In the genomic region with DNA sequence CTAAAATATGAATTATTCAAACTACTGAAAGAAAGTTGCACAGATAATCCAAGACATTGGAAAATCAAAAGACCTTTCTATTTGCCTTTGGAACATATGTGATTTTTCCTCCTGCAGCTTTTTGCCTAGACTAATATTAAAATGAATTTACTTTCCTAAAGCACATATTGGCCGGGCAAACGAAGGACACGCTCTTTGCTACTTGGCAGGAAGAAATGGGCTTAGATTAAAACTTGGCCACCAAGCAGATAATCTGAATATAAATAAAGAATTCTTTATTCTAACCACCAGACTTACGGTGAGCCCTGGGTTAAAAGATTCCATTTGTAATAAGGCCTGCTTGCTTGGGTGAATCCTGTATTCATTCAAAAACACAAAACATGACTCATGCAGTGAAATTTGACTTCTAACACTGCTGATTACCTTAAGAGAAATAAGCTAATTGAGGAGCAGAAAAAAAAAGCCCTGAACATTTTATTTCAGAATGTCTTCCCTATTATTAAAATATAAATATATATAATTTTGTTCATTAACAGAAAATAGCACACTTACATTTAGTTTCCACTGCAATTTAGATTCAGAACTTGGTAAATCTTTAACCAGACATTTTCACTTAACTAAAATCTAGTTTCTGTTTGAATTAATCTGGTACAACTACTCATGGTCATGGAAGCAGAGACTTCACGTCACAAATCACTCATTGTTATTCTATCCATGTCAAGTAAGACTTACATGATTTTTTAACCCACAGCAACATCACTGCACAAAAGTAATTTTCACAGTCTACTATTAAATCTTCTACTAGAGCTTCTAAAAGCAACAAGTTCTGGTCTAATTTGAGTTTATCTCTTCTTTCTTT, we compare ENCODE assay signal across 1 cellular context.
TF ChIP-seq lines count a peak whose summit lies in the region.

No MANE protein-coding gene starts in this region.

TF ChIP-seq in GM23338, 12 proteins besides CTCF, POLR2A, EP300 and RAD21 (continued from another document):
- TF ChIP-seq, protein P1, sequence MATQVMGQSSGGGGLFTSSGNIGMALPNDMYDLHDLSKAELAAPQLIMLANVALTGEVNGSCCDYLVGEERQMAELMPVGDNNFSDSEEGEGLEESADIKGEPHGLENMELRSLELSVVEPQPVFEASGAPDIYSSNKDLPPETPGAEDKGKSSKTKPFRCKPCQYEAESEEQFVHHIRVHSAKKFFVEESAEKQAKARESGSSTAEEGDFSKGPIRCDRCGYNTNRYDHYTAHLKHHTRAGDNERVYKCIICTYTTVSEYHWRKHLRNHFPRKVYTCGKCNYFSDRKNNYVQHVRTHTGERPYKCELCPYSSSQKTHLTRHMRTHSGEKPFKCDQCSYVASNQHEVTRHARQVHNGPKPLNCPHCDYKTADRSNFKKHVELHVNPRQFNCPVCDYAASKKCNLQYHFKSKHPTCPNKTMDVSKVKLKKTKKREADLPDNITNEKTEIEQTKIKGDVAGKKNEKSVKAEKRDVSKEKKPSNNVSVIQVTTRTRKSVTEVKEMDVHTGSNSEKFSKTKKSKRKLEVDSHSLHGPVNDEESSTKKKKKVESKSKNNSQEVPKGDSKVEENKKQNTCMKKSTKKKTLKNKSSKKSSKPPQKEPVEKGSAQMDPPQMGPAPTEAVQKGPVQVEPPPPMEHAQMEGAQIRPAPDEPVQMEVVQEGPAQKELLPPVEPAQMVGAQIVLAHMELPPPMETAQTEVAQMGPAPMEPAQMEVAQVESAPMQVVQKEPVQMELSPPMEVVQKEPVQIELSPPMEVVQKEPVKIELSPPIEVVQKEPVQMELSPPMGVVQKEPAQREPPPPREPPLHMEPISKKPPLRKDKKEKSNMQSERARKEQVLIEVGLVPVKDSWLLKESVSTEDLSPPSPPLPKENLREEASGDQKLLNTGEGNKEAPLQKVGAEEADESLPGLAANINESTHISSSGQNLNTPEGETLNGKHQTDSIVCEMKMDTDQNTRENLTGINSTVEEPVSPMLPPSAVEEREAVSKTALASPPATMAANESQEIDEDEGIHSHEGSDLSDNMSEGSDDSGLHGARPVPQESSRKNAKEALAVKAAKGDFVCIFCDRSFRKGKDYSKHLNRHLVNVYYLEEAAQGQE (IDR thresholded peaks at IDR 0.05; ENCODE audit: unreplicated experiment) = no peak
- TF ChIP-seq EZH2phosphoT487 (IDR thresholded peaks at IDR 0.05; ENCODE audit: unreplicated experiment) = no peak
